Comparison of ENCODE assay signal across 8 cellular contexts in genomic region chr15:63971427-63971805, GRCh38.
DNase-seq lines count a peak whose midpoint lies in the region; ATAC-seq lines count a peak whose summit lies in the region.

No MANE protein-coding gene starts in this region.

- no peak overlapping the region for H3K4me3 ChIP-seq in skin epidermis

- peak; percentile 18 for ATAC-seq in GM18870 (IDR thresholded peaks at IDR 0.05; ENCODE audit: unreplicated experiment)
- peak; percentile 7 for ATAC-seq in HG03378 (IDR thresholded peaks at IDR 0.05; ENCODE audit: unreplicated experiment)
- peak; percentile 54 for ATAC-seq in activated T-helper 17 cell treated with anti-CD3 and anti-CD28 coated beads, Interleukin-2, amount 50 U/mL, for 72 hours (replicated peaks)

- H3K4me3 Mint-ChIP-seq in activated T-helper 17 cell treated with anti-CD3 and anti-CD28 coated beads, Interleukin-2, amount 50 U/mL, for 72 hours: peak overlapping the region; percentile 70

- H3K27me3 Mint-ChIP-seq in activated T-helper 17 cell treated with anti-CD3 and anti-CD28 coated beads, Interleukin-2, amount 50 U/mL, for 72 hours: no peaks in the 10 kb centered on the region

- H3K36me3 Mint-ChIP-seq in activated T-helper 17 cell treated with anti-CD3 and anti-CD28 coated beads, Interleukin-2, amount 50 U/mL, for 72 hours (ENCODE audit: low read depth): no peaks in the 10 kb centered on the region

- peak overlapping the region in 13 of 21 experiments; percentile 2 to 74 (median 31) for H3K27ac ChIP-seq in skin epidermis

- peak overlapping the region; percentile 93 for H3K27ac Mint-ChIP-seq in activated T-helper 17 cell treated with anti-CD3 and anti-CD28 coated beads, Interleukin-2, amount 50 U/mL, for 72 hours

- DNase-seq in middle frontal gyrus (ENCODE audit: extremely low spot score, low spot score) (no peak), NCI-H2196 treated with DMSO at 0.1 percent for 48 hours (lab: John Stamatoyannopoulos, UW; ENCODE audit: unreplicated experiment) (no peak), GM19238 (ENCODE audit: insufficient read length, low spot score) (no peak), NCI-H1436 treated with DMSO at 0.1 percent for 48 hours (lab: John Stamatoyannopoulos, UW) (no peak)

- peaks cover 34% of the 10 kb centered on the region for H3K4me1 Mint-ChIP-seq in activated T-helper 17 cell treated with anti-CD3 and anti-CD28 coated beads, Interleukin-2, amount 50 U/mL, for 72 hours

- no peaks in the 10 kb centered on the region for H3K9me3 Mint-ChIP-seq in activated T-helper 17 cell treated with anti-CD3 and anti-CD28 coated beads, Interleukin-2, amount 50 U/mL, for 72 hours
